Comparison of ENCODE assay signal across 20 cellular contexts in the genomic region with DNA sequence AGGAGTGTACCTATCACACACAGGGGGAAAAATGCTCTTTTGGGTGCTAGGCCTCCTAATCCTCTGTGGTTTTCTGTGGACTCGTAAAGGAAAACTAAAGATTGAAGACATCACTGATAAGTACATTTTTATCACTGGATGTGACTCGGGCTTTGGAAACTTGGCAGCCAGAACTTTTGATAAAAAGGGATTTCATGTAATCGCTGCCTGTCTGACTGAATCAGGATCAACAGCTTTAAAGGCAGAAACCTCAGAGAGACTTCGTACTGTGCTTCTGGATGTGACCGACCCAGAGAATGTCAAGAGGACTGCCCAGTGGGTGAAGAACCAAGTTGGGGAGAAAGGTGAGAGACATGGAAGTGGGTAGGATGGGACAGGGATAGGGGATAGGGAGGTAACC. TPM values are rescaled to one million over a fixed set of nuclear protein-coding genes. Genes with fewer than 3 reads are reported as not detected.
DNase-seq lines count a peak whose midpoint lies in the region; ATAC-seq, FAIRE-seq and TF ChIP-seq lines count a peak whose summit lies in the region.
"Had no signal": no experiment of that assay in that cellular context is flagged by ENCODE, and none has a peak within 500 bp of the region (broad histone marks: within the 10 kb centered on the region; RNA-seq: fewer than 3 reads in every experiment).

No MANE protein-coding gene starts in this region.

- H4K20me1 ChIP-seq in OCI-LY3 (ENCODE audit: insufficient read depth, low read length): no peaks in the 10 kb centered on the region
- H4K20me1 ChIP-seq in astrocyte (ENCODE audit: insufficient read depth, low read length): no peaks in the 10 kb centered on the region
- H4K20me1 ChIP-seq in smooth muscle cell (ENCODE audit: low read depth): no peaks in the 10 kb centered on the region

- WGBS in smooth muscle cell (ENCODE audit: low lambda C conversion rate): 16% methylated on average over 5 of the region's 5 CpGs

- ATAC-seq in upper lobe of right lung: no peak
- ATAC-seq: PC-3 had no signal

- peaks cover 80% of the 10 kb centered on the region for H3K4me1 Mint-ChIP-seq in CD14-positive monocyte
- no peaks in the 10 kb centered on the region for H3K4me1 Mint-ChIP-seq in astrocyte (ENCODE audit: low read depth, unreplicated experiment)
- H3K4me1 Mint-ChIP-seq: CD8-positive, alpha-beta memory T cell had no signal

- H3K9me3 ChIP-seq in OCI-LY3 (ENCODE audit: insufficient read depth, low read length) (peaks cover 15% of the 10 kb centered on the region; the same call in 1 of the 2 replicates), astrocyte (ENCODE audit: insufficient read depth, low read depth, low read length) (no peaks in the 10 kb centered on the region), smooth muscle cell (replicated peaks; ENCODE audit: low read depth) (no peaks in the 10 kb centered on the region), upper lobe of right lung (peaks cover 6% of the 10 kb centered on the region)
- H3K9me3 ChIP-seq: SJCRH30 had no signal

- H3K4me3 Mint-ChIP-seq in CD14-positive monocyte (no peak overlapping the region), astrocyte (ENCODE audit: unreplicated experiment) (no peak overlapping the region)
- H3K4me3 Mint-ChIP-seq: CD8-positive, alpha-beta memory T cell had no signal

- H2AFZ ChIP-seq in OCI-LY3 (ENCODE audit: low read depth, low read length): peak overlapping the region; percentile 64
- no peak overlapping the region for H2AFZ ChIP-seq in astrocyte (ENCODE audit: low read depth, low read length)
- no peak overlapping the region for H2AFZ ChIP-seq in smooth muscle cell (ENCODE audit: low read depth)

- peak overlapping the region in 4 of 7 donors; percentile 68 to 86 (median 80) for H3K27ac Mint-ChIP-seq in CD14-positive monocyte
- H3K27ac Mint-ChIP-seq in astrocyte (ENCODE audit: unreplicated experiment): no peak overlapping the region
- H3K27ac Mint-ChIP-seq: CD8-positive, alpha-beta memory T cell had no signal

- H3K9ac ChIP-seq in OCI-LY3 (ENCODE audit: low read length) (peak overlapping the region; percentile 63), astrocyte (ENCODE audit: low read length) (no peak overlapping the region), smooth muscle cell (ENCODE audit: low read depth) (no peak overlapping the region)

- H3K4me1 ChIP-seq in OCI-LY3 (ENCODE audit: low read length) (peaks cover 59% of the 10 kb centered on the region), astrocyte (ENCODE audit: insufficient read depth, low read length) (peaks cover 3% of the 10 kb centered on the region), smooth muscle cell (ENCODE audit: low read depth) (no peaks in the 10 kb centered on the region), upper lobe of right lung (no peaks in the 10 kb centered on the region)
- H3K4me1 ChIP-seq: SJCRH30 had no signal

- H3K9me3 Mint-ChIP-seq in CD14-positive monocyte: peaks cover 0 to 4% (median 2%) of the 10 kb centered on the region in 7 donors
- H3K9me3 Mint-ChIP-seq in astrocyte (ENCODE audit: unreplicated experiment): no peaks in the 10 kb centered on the region

- peaks cover 7% of the 10 kb centered on the region; the same call in 1 of the 2 replicates for H3K79me2 ChIP-seq in OCI-LY3 (ENCODE audit: low read length)
- no peaks in the 10 kb centered on the region for H3K79me2 ChIP-seq in astrocyte (ENCODE audit: insufficient read depth, low read length)
- H3K79me2 ChIP-seq in smooth muscle cell (ENCODE audit: low read depth): no peaks in the 10 kb centered on the region

- peaks cover 20 to 32% of the 10 kb centered on the region in 2 donors for H3K36me3 Mint-ChIP-seq in CD14-positive monocyte
- H3K36me3 Mint-ChIP-seq in astrocyte (ENCODE audit: low read depth, unreplicated experiment): no peaks in the 10 kb centered on the region

- no peaks in the 10 kb centered on the region for H3F3A ChIP-seq in smooth muscle cell (ENCODE audit: low read depth)

- H3K27ac ChIP-seq in OCI-LY3 (ENCODE audit: low read length): peak overlapping the region; percentile 92
- no peak overlapping the region for H3K27ac ChIP-seq in astrocyte (ENCODE audit: low read depth, low read length)
- no peak overlapping the region for H3K27ac ChIP-seq in smooth muscle cell (ENCODE audit: low read depth)
- no peak overlapping the region for H3K27ac ChIP-seq in upper lobe of right lung
- H3K27ac ChIP-seq: SJCRH30 had no signal

- no peak for TF ChIP-seq CTCF in CD14-positive monocyte (IDR thresholded peaks at IDR 0.05)
- no peak for TF ChIP-seq CTCF in OCI-LY3 (IDR thresholded peaks at IDR 0.05; ENCODE audit: low read depth, low read length)
- TF ChIP-seq CTCF in astrocyte (IDR thresholded peaks at IDR 0.05; ENCODE audit: insufficient read depth, low read depth, low read length): no peak
- TF ChIP-seq CTCF in smooth muscle cell (IDR thresholded peaks at IDR 0.05; ENCODE audit: borderline replicate concordance, insufficient read depth, poor library complexity, severe bottlenecking): no peak
- TF ChIP-seq CTCF in upper lobe of right lung (IDR thresholded peaks at IDR 0.05): no peak

- intact Hi-C loops in CD14-positive monocyte (cut with micrococcal nuclease) (no loop called here), upper lobe of right lung (cut with DNase I) (no loop called here)

- H3K4me3 ChIP-seq in OCI-LY3 (ENCODE audit: low read length): peak overlapping the region; percentile 55
- H3K4me3 ChIP-seq in astrocyte (ENCODE audit: insufficient read depth, low read depth, low read length): no peak overlapping the region
- no peak overlapping the region for H3K4me3 ChIP-seq in smooth muscle cell
- H3K4me3 ChIP-seq in upper lobe of right lung: no peak overlapping the region
- H3K4me3 ChIP-seq: SJCRH30 had no signal

- no peak for DNase-seq in CD14-positive monocyte (ENCODE audit: low spot score)
- peak; percentile 42 for DNase-seq in astrocyte (ENCODE audit: low read depth)
- DNase-seq in smooth muscle cell (lab: John Stamatoyannopoulos, UW; ENCODE audit: unreplicated experiment): no peak
- no peak for DNase-seq in upper lobe of right lung
- DNase-seq in NCI-H1694 treated with DMSO at 0.1 percent for 48 hours (lab: John Stamatoyannopoulos, UW): no peak
- no peak for DNase-seq in NCI-H510A (lab: John Stamatoyannopoulos, UW)
- DNase-seq: CD8-positive, alpha-beta memory T cell; DMS53; NCI-H1105; NCI-H1694; NCI-H510A treated with DMSO at 0.1 percent for 48 hours; NCI-H774; PC-3; RPMI8226; SJCRH30 had no signal

- H3K36me3 ChIP-seq in OCI-LY3 (replicated peaks; ENCODE audit: low read depth, low read length): peaks cover 9% of the 10 kb centered on the region
- no peaks in the 10 kb centered on the region for H3K36me3 ChIP-seq in astrocyte (ENCODE audit: insufficient read depth, low read length)
- H3K36me3 ChIP-seq in smooth muscle cell (ENCODE audit: low read depth): no peaks in the 10 kb centered on the region
- no peaks in the 10 kb centered on the region for H3K36me3 ChIP-seq in upper lobe of right lung
- H3K36me3 ChIP-seq: SJCRH30 had no signal

- H3K27me3 ChIP-seq in OCI-LY3 (ENCODE audit: low read depth, low read length) (no peaks in the 10 kb centered on the region), astrocyte (ENCODE audit: insufficient read depth, low read length) (no peaks in the 10 kb centered on the region), smooth muscle cell (ENCODE audit: low read depth) (peaks cover 40% of the 10 kb centered on the region), upper lobe of right lung (no peaks in the 10 kb centered on the region)
- H3K27me3 ChIP-seq: SJCRH30 had no signal

- H3K4me2 ChIP-seq in OCI-LY3 (ENCODE audit: low read length) (peak overlapping the region; percentile 71), astrocyte (ENCODE audit: low read length) (no peak overlapping the region), smooth muscle cell (peak overlapping the region; percentile 3)

- H3K27me3 Mint-ChIP-seq in CD14-positive monocyte (ENCODE audit: low read depth in 3 of 3): no peaks in the 10 kb centered on the region
- H3K27me3 Mint-ChIP-seq in astrocyte (ENCODE audit: low read depth, unreplicated experiment): no peaks in the 10 kb centered on the region

- FAIRE-seq in astrocyte (lab: Jason Lieb, UNC): no peak
- FAIRE-seq: GM12891, H54 had no signal

RNA-seq across cellular contexts. Expression of a gene that starts 12.2 kb away (rescaled TPM):
- polyA plus RNA-seq in CD14-positive monocyte (10 to 100 TPM in 1 of 2 donors, 1 to 10 TPM in 1; 10.0 to 12.9 TPM), smooth muscle cell (0.38 TPM in 1 of 2 replicates, not detected in the other)
- total RNA-seq in astrocyte (not detected in 2 replicates), smooth muscle cell (0.09 and 1.2 TPM in 2 replicates), upper lobe of right lung (7.6 TPM)
- total RNA-seq: SJCRH30 had no signal
- polyA plus RNA-seq: AG04450; BJ; CD8-positive, alpha-beta memory T cell had no signal

RNA-seq across cellular contexts. Expression of a gene that starts 50.4 kb away (rescaled TPM):
- polyA plus RNA-seq in CD14-positive monocyte (not detected), smooth muscle cell (0.05 TPM in 1 of 2 replicates, not detected in the other)
- total RNA-seq in astrocyte (0.02 TPM in 1 of 2 replicates, not detected in the other), smooth muscle cell (0.04 TPM in 1 of 2 replicates, not detected in the other), upper lobe of right lung (0.06 TPM)
- total RNA-seq: CD8-positive, alpha-beta memory T cell; SJCRH30 had no signal
- polyA plus RNA-seq: AG04450; BJ; CD8-positive, alpha-beta memory T cell had no signal
